8 cellular contexts compared by ENCODE assay signal in genomic region chr15:89576417-89576773, GRCh38. TPM values are rescaled to one million over a fixed set of nuclear protein-coding genes. Genes with fewer than 3 reads are reported as not detected.
DNase-seq lines count a peak whose midpoint lies in the region; ATAC-seq and TF ChIP-seq lines count a peak whose summit lies in the region.

No MANE protein-coding gene starts in this region.

- H3K4me2 ChIP-seq in Loucy (ENCODE audit: low read depth, low read length, poor library complexity, severe bottlenecking): peak overlapping the region; percentile 94

- H2AFZ ChIP-seq in Loucy (ENCODE audit: low read length): no peak overlapping the region

- peaks cover 0 to 3% (median 0%) of the 10 kb centered on the region in 3 donors for H3K36me3 Mint-ChIP-seq in CD8-positive, alpha-beta memory T cell
- no peaks in the 10 kb centered on the region for H3K36me3 Mint-ChIP-seq in naive B cell

- H4K20me1 ChIP-seq in Loucy (ENCODE audit: insufficient read depth, low read length, poor library complexity, severe bottlenecking): peaks cover 36% of the 10 kb centered on the region

- H3K9me2 ChIP-seq in Loucy (replicated peaks; ENCODE audit: low read depth, low read length): no peaks in the 10 kb centered on the region

- H3K27me3 ChIP-seq in CD8-positive, alpha-beta memory T cell (ENCODE audit: insufficient read depth, low read length, poor library complexity, severe bottlenecking): no peaks in the 10 kb centered on the region
- no peaks in the 10 kb centered on the region for H3K27me3 ChIP-seq in Loucy (ENCODE audit: insufficient read depth, low read length, poor library complexity, severe bottlenecking)

- no peaks in the 10 kb centered on the region for H3K4me1 ChIP-seq in CD8-positive, alpha-beta memory T cell (ENCODE audit: insufficient read depth, low read length)
- H3K4me1 ChIP-seq in Loucy (ENCODE audit: insufficient read depth, low read length, poor library complexity, severe bottlenecking): peaks cover 39% of the 10 kb centered on the region

- DNase-seq in CD8-positive, alpha-beta memory T cell: no peak
- DNase-seq in cardiac fibroblast (ENCODE audit: low read depth in 2 of 2): peak; percentile 20 to 39
- DNase-seq in naive B cell: no peak
- no peak for DNase-seq in GM19240 (ENCODE audit: insufficient read length, low spot score)
- DNase-seq in NOMO-1 treated with DMSO at 0.1 percent for 48 hours (lab: John Stamatoyannopoulos, UW; ENCODE audit: unreplicated experiment): no peak
- DNase-seq in NCI-H1092 (lab: John Stamatoyannopoulos, UW): no peak

- peak overlapping the region; percentile 89 for H3K9ac ChIP-seq in Loucy (ENCODE audit: low read depth, low read length, poor library complexity, severe bottlenecking)

- CTCF ChIA-PET in CD8-positive, alpha-beta memory T cell (lab: Charles Lee): no interaction called here

- TF ChIP-seq CTCF in Loucy (conservative IDR thresholded peaks at IDR 0.05; ENCODE audit: low read length) (no peak), cardiac fibroblast (IDR thresholded peaks at IDR 0.05; ENCODE audit: low read depth, low read length) (no peak)

- H3K36me3 ChIP-seq in CD8-positive, alpha-beta memory T cell (ENCODE audit: insufficient read depth, low read length): no peaks in the 10 kb centered on the region
- peaks cover 3% of the 10 kb centered on the region; the same call in 1 of the 2 replicates for H3K36me3 ChIP-seq in Loucy (ENCODE audit: insufficient read depth, low read length)

- peak overlapping the region; percentile 61 for H3K27ac ChIP-seq in CD8-positive, alpha-beta memory T cell (ENCODE audit: low read depth, low read length)

- peak overlapping the region in 5 of 8 donors; percentile 1 to 64 (median 31) for H3K27ac Mint-ChIP-seq in CD8-positive, alpha-beta memory T cell
- no peak overlapping the region for H3K27ac Mint-ChIP-seq in naive B cell

- POLR2A ChIA-PET in CD8-positive, alpha-beta memory T cell (lab: Charles Lee): no interaction called here

- no peaks in the 10 kb centered on the region for H3K9me3 ChIP-seq in CD8-positive, alpha-beta memory T cell (ENCODE audit: low read length)
- no peaks in the 10 kb centered on the region for H3K9me3 ChIP-seq in Loucy (ENCODE audit: insufficient read depth, low read depth, low read length)

- H3K27me3 Mint-ChIP-seq in CD8-positive, alpha-beta memory T cell: peaks cover 8 to 17% of the 10 kb centered on the region in 2 donors
- peaks cover 10 to 17% (median 13%) of the 10 kb centered on the region in 3 donors for H3K27me3 Mint-ChIP-seq in naive B cell

- no peaks in the 10 kb centered on the region for H3F3A ChIP-seq in Loucy (ENCODE audit: low read depth)

- H3K79me2 ChIP-seq in Loucy (ENCODE audit: insufficient read depth, low read length): peaks cover 61% of the 10 kb centered on the region

- peaks cover 9 to 33% (median 17%) of the 10 kb centered on the region in 3 donors for H3K4me1 Mint-ChIP-seq in CD8-positive, alpha-beta memory T cell
- H3K4me1 Mint-ChIP-seq in naive B cell: peaks cover 4 to 10% (median 10%) of the 10 kb centered on the region in 3 donors

- ATAC-seq in naive B cell (ENCODE audit: low read depth in 2 of 2) (no peak), HG03342 (IDR thresholded peaks at IDR 0.05; ENCODE audit: unreplicated experiment) (no peak)

- H3K9me3 Mint-ChIP-seq in CD8-positive, alpha-beta memory T cell: no peaks in the 10 kb centered on the region
- no peaks in the 10 kb centered on the region for H3K9me3 Mint-ChIP-seq in naive B cell

- peak overlapping the region; percentile 72 to 90 (median 84) for H3K4me3 Mint-ChIP-seq in CD8-positive, alpha-beta memory T cell
- H3K4me3 Mint-ChIP-seq in naive B cell: peak overlapping the region; percentile 68 to 92 (median 86)

- peak overlapping the region; percentile 91 for H3K4me3 ChIP-seq in CD8-positive, alpha-beta memory T cell (ENCODE audit: low read length)
- H3K4me3 ChIP-seq in Loucy (ENCODE audit: low read length, poor library complexity, severe bottlenecking) (peak overlapping the region; percentile 85), cardiac fibroblast (replicated peaks in 1 of 2; ENCODE audit: low read depth in 2 of 2, low read length in 2 of 2) (peak overlapping the region; percentile 73 to 86)

RNA-seq across cellular contexts. Expression of gene TICRR, which starts 1.1 kb away (rescaled TPM):
- total RNA-seq in CD8-positive, alpha-beta memory T cell: 10 to 100 TPM; 14.0 TPM
- polyA plus RNA-seq in CD8-positive, alpha-beta memory T cell: not detected
- polyA plus RNA-seq in naive B cell (ENCODE audit: low read depth in 6 of 6): not detected

Comparison
In these comparisons a context has a peak if more than half of its experiments do, and no peak if none do; other contexts are left out.
1. DNase-seq: peak in cardiac fibroblast (2 of 2); none in CD8-positive, alpha-beta memory T cell (0 of 5), naive B cell (single experiment), GM19240 (single experiment), NOMO-1 treated with DMSO at 0.1 percent for 48 hours (single experiment) and NCI-H1092 (single experiment).
2. H3K27ac Mint-ChIP-seq: peak in CD8-positive, alpha-beta memory T cell (5 of 8); none in naive B cell (0 of 6).
3. Peak in every context shown above with its lines, with median percentiles within 50 percentile points of each other: H3K4me3 ChIP-seq.